In the genomic region with DNA sequence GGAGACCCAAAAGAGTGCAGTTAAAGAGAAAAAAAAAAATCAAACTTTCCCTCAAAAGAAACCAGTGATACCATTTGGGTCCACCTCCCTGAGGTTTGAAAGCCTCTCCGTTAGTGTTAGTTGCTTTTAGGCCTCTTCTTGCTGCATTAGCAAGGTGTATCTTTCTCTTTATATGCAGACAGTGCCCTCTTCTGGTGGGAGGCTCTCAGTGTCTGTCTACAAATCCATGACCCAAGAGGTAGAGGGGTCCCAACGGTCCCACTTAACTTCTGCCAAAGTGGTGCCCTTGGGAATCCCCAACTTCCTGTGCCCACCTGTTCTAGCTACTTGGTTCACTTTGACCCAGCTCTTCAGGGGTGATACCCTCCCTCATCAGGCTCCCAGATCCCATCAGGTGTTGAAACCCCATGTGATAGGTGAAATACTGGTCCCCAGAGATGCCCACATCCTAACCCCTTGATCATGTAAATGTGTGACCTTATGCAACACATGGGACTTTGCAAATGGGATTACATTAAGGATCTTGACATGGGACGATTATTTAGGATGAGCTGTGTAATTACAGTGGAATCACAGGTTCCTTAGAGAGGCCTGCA, we compare ENCODE assay signal across 8 cellular contexts.
A peak's percentile ranks its signal among the peaks of the same experiment; 100 is the strongest.
DNase-seq lines count a peak whose midpoint lies in the region; ATAC-seq and TF ChIP-seq lines count a peak whose summit lies in the region.

No MANE protein-coding gene starts in this region.

- no peak for DNase-seq in endothelial cell (ENCODE audit: low spot score)
- no peak for DNase-seq in osteoblast (ENCODE audit: insufficient read length, low spot score, missing footprints)
- no peak for DNase-seq in NCI-H526 treated with DMSO at 0.1 percent for 48 hours (lab: John Stamatoyannopoulos, UW)
- no peak for DNase-seq in NK-92 (lab: John Stamatoyannopoulos, UW; ENCODE audit: unreplicated experiment)

- H3K4me3 ChIP-seq in GM12875 (ENCODE audit: low read depth, low read length) (no peak overlapping the region), osteoblast (ENCODE audit: insufficient read depth, low read length) (no peak overlapping the region)

- H3K9me3 ChIP-seq in osteoblast (ENCODE audit: low read depth, low read length): no peaks in the 10 kb centered on the region

- peak; percentile 69 for ATAC-seq in HG02678 (IDR thresholded peaks at IDR 0.05; ENCODE audit: unreplicated experiment)
- peak; percentile 77 for ATAC-seq in SK-N-SH treated with all-trans-retinoic acid at 6 μM for 48 hours
- ATAC-seq in HG03097 (IDR thresholded peaks at IDR 0.05; ENCODE audit: low FRiP score, unreplicated experiment): no peak

- TF ChIP-seq CTCF in GM12875 (IDR thresholded peaks at IDR 0.05; ENCODE audit: borderline replicate concordance, insufficient read depth, low read depth, low read length) (peak; percentile 63), endothelial cell (IDR thresholded peaks at IDR 0.05; ENCODE audit: unreplicated experiment) (peak; percentile 29), osteoblast (IDR thresholded peaks at IDR 0.05; ENCODE audit: extremely low read depth, low read depth, low read length) (peak; percentile 68)

- H3K27me3 Mint-ChIP-seq in endothelial cell (ENCODE audit: unreplicated experiment): peaks cover 6% of the 10 kb centered on the region

- peaks cover 16% of the 10 kb centered on the region for H3K9me3 Mint-ChIP-seq in endothelial cell (ENCODE audit: unreplicated experiment)

- H2AFZ ChIP-seq in osteoblast (ENCODE audit: low read length): no peak overlapping the region

- H3K4me1 ChIP-seq in osteoblast (ENCODE audit: insufficient read depth, low read length): no peaks in the 10 kb centered on the region

- H3K36me3 Mint-ChIP-seq in endothelial cell (ENCODE audit: low read depth, unreplicated experiment): peaks cover 70% of the 10 kb centered on the region

- H3K36me3 ChIP-seq in osteoblast (ENCODE audit: insufficient read depth, low read length): no peaks in the 10 kb centered on the region

- H3K4me1 Mint-ChIP-seq in endothelial cell (ENCODE audit: unreplicated experiment): peaks cover 2% of the 10 kb centered on the region

- no peak overlapping the region for H3K27ac Mint-ChIP-seq in endothelial cell (ENCODE audit: unreplicated experiment)

- peak overlapping the region; percentile 65 for H3K4me3 Mint-ChIP-seq in endothelial cell (ENCODE audit: unreplicated experiment)

- H4K20me1 ChIP-seq in osteoblast (ENCODE audit: insufficient read depth, low read length): no peaks in the 10 kb centered on the region

- no peaks in the 10 kb centered on the region for H3K27me3 ChIP-seq in osteoblast (ENCODE audit: insufficient read depth, low read length)

- H3K27ac ChIP-seq in osteoblast (ENCODE audit: low read depth, low read length): no peak overlapping the region

- no peak overlapping the region for H3K4me2 ChIP-seq in osteoblast (ENCODE audit: insufficient read depth, low read length)

- H3K79me2 ChIP-seq in osteoblast (ENCODE audit: insufficient read depth, low read length): no peaks in the 10 kb centered on the region

TF ChIP-seq in SK-N-SH treated with all-trans-retinoic acid at 6 μM for 48 hours, 23 proteins besides CTCF, POLR2A, EP300 and RAD21:
- no peak for TF ChIP-seq CSDC2 (CRISPR knock-in tag; IDR thresholded peaks at IDR 0.05)
- TF ChIP-seq GLIS3 (CRISPR knock-in tag; IDR thresholded peaks at IDR 0.05): no peak
- TF ChIP-seq ZFP30 (CRISPR knock-in tag; IDR thresholded peaks at IDR 0.05): no peak
- TF ChIP-seq ZFP3 (CRISPR knock-in tag; IDR thresholded peaks at IDR 0.05): no peak
- no peak for TF ChIP-seq ARNTL (CRISPR knock-in tag; IDR thresholded peaks at IDR 0.05; ENCODE audit: borderline replicate concordance, low read depth)
